ENCODE assay signal across 8 cellular contexts in the genomic region with DNA sequence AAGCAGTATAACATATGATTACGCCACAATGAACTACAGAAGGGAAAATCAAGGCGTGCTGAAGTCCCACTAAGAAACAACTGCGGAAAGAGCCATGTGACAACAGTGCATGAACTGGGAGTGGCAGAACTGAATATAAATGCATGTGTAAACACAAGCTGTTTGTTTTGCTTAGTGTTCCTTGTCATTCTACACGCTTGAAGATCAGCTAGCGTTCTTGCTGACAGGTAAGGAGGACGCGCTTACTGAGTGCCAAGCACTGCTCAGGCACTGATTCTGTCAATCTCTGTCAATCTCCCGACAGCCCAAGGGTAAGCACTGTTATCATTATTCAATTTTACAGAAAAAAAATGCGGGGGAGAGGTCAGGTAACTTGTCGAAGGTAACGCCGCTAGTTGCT. TPM values are rescaled to one million over a fixed set of nuclear protein-coding genes. Genes with fewer than 3 reads are reported as not detected.
DNase-seq lines count a peak whose midpoint lies in the region; ATAC-seq and TF ChIP-seq lines count a peak whose summit lies in the region.

No MANE protein-coding gene starts in this region.

- ATAC-seq in GM21737 (IDR thresholded peaks at IDR 0.05; ENCODE audit: unreplicated experiment) = peak; percentile 37

- TF ChIP-seq CTCF in KMS-11 (conservative IDR thresholded peaks at IDR 0.05; ENCODE audit: low read depth, low read length) = no peak
- no peak for TF ChIP-seq CTCF in hepatocyte (IDR thresholded peaks at IDR 0.05; ENCODE audit: poor library complexity)

- H3K79me2 ChIP-seq in KMS-11 (ENCODE audit: insufficient read depth, low read depth) (peaks cover 90% of the 10 kb centered on the region), hepatocyte (peaks cover 75% of the 10 kb centered on the region)

- H3K9me3 ChIP-seq in hepatocyte (ENCODE audit: low read depth) (no peaks in the 10 kb centered on the region), skeletal muscle tissue (ENCODE audit: control insufficient read depth in 3 of 3, low read length in 3 of 3) (no peaks in the 10 kb centered on the region)

- H3K4me3 ChIP-seq in KMS-11 (IDR thresholded peaks at IDR 0.05; ENCODE audit: insufficient read depth, low read depth, low read length) (no peak overlapping the region), hepatocyte (peak overlapping the region; percentile 98), skeletal muscle tissue (ENCODE audit: low read length in 3 of 3) (peak overlapping the region; percentile 93 to 98 (median 98))

- peaks cover 48% of the 10 kb centered on the region for H3K4me1 ChIP-seq in KMS-11 (ENCODE audit: low read depth, poor library complexity, severe bottlenecking)
- peaks cover 22% of the 10 kb centered on the region for H3K4me1 ChIP-seq in hepatocyte (ENCODE audit: insufficient read depth)
- peaks cover 35 to 42% (median 38%) of the 10 kb centered on the region in 3 donors for H3K4me1 ChIP-seq in skeletal muscle tissue (ENCODE audit: control insufficient read depth in 3 of 3, insufficient read depth in 3 of 3, low read length in 3 of 3)

- H3K4me2 ChIP-seq in KMS-11 = peak overlapping the region; percentile 90
- H3K4me2 ChIP-seq in hepatocyte = peak overlapping the region; percentile 76

- H3K27ac ChIP-seq in KMS-11 (peak overlapping the region; percentile 97), hepatocyte (peak overlapping the region; percentile 97), skeletal muscle tissue (ENCODE audit: low read depth, low read length) (peak overlapping the region; percentile 98)

- peak overlapping the region; percentile 83 for H2AFZ ChIP-seq in KMS-11 (ENCODE audit: low read depth)
- peak overlapping the region; percentile 72 for H2AFZ ChIP-seq in hepatocyte

- WGBS in hepatocyte (ENCODE audit: low lambda C conversion rate, missing lambda C conversion rate) = under 1% methylated on average over 12 of the region's 12 CpGs

- DNase-seq in DMS79 (lab: John Stamatoyannopoulos, UW) = peak; percentile 63
- no peak for DNase-seq in DMS79 treated with DMSO at 0.1 percent for 48 hours (lab: John Stamatoyannopoulos, UW)
- DNase-seq in activated CD8-positive, alpha-beta memory T cell treated with anti-CD3 and anti-CD28 coated beads, Interleukin-2, amount 50 U/mL, for 4 hours = peak; percentile 19
- peak; percentile 66 for DNase-seq in hepatocyte (ENCODE audit: low spot score)
- no peak for DNase-seq in stimulated activated CD4-positive, alpha-beta T cell treated with anti-CD3 and anti-CD28 coated beads, Interleukin-4, amount 100 ng/mL, for 1 hour

- peak overlapping the region; percentile 84 for H3K9ac ChIP-seq in KMS-11
- peak overlapping the region; percentile 95 to 100 (median 97) for H3K9ac ChIP-seq in skeletal muscle tissue (ENCODE audit: low read depth in 1 of 3, low read length in 3 of 3)

- no peaks in the 10 kb centered on the region for H3K9me2 ChIP-seq in hepatocyte (replicated peaks; ENCODE audit: insufficient read depth)

- no peaks in the 10 kb centered on the region for H3K27me3 ChIP-seq in KMS-11 (ENCODE audit: insufficient read depth, low read depth)
- H3K27me3 ChIP-seq in hepatocyte = no peaks in the 10 kb centered on the region
- H3K27me3 ChIP-seq in skeletal muscle tissue (ENCODE audit: control insufficient read depth in 3 of 3, insufficient read depth in 3 of 3, low read length in 3 of 3) = no peaks in the 10 kb centered on the region

- H4K20me1 ChIP-seq in KMS-11 (ENCODE audit: insufficient read depth) = peaks cover 14% of the 10 kb centered on the region; the same call in 1 of the 2 replicates
- peaks cover 40% of the 10 kb centered on the region for H4K20me1 ChIP-seq in hepatocyte (ENCODE audit: insufficient read depth, poor library complexity, severe bottlenecking)

- peaks cover 7% of the 10 kb centered on the region; the same call in 1 of the 2 replicates for H3K36me3 ChIP-seq in KMS-11 (ENCODE audit: insufficient read depth)
- H3K36me3 ChIP-seq in hepatocyte (replicated peaks; ENCODE audit: insufficient read depth, low read depth) = no peaks in the 10 kb centered on the region
- peaks cover 3 to 19% (median 7%) of the 10 kb centered on the region in 3 donors for H3K36me3 ChIP-seq in skeletal muscle tissue (ENCODE audit: control insufficient read depth in 3 of 3, insufficient read depth in 3 of 3, low read length in 3 of 3)

RNA-seq across cellular contexts. Expression of gene TBP, which starts 0.5 kb away (rescaled TPM):
- 15.5 and 22.8 TPM in 2 replicates for total RNA-seq in hepatocyte
- 19.7 and 20.2 TPM in 2 replicates for polyA plus RNA-seq in hepatocyte
- 11.0 TPM for total RNA-seq in skeletal muscle tissue

RNA-seq across cellular contexts. Expression of gene PSMB1, which starts 0.6 kb away (rescaled TPM):
- 252 and 261 TPM in 2 replicates for total RNA-seq in hepatocyte
- polyA plus RNA-seq in hepatocyte = 398 and 399 TPM in 2 replicates
- 244 TPM for total RNA-seq in skeletal muscle tissue

RNA-seq across cellular contexts. Expression of gene PDCD2, which starts 30.8 kb away (rescaled TPM):
- total RNA-seq in hepatocyte = 75.0 and 77.8 TPM in 2 replicates
- polyA plus RNA-seq in hepatocyte = 64.0 and 65.2 TPM in 2 replicates
- total RNA-seq in skeletal muscle tissue = 36.0 TPM

Comparison
In these comparisons a context has a peak if more than half of its experiments do, and no peak if none do; other contexts are left out.
1. DNase-seq: peak in DMS79 (single experiment), activated CD8-positive, alpha-beta memory T cell treated with anti-CD3 and anti-CD28 coated beads, Interleukin-2, amount 50 U/mL, for 4 hours (single experiment) and hepatocyte (single experiment); none in DMS79 treated with DMSO at 0.1 percent for 48 hours (single experiment) and stimulated activated CD4-positive, alpha-beta T cell treated with anti-CD3 and anti-CD28 coated beads, Interleukin-4, amount 100 ng/mL, for 1 hour (single experiment).
2. Peak in every context shown above with its lines, with median percentiles within 50 percentile points of each other: H3K27ac ChIP-seq.